ENCODE assay signal across 20 cellular contexts in the genomic region with DNA sequence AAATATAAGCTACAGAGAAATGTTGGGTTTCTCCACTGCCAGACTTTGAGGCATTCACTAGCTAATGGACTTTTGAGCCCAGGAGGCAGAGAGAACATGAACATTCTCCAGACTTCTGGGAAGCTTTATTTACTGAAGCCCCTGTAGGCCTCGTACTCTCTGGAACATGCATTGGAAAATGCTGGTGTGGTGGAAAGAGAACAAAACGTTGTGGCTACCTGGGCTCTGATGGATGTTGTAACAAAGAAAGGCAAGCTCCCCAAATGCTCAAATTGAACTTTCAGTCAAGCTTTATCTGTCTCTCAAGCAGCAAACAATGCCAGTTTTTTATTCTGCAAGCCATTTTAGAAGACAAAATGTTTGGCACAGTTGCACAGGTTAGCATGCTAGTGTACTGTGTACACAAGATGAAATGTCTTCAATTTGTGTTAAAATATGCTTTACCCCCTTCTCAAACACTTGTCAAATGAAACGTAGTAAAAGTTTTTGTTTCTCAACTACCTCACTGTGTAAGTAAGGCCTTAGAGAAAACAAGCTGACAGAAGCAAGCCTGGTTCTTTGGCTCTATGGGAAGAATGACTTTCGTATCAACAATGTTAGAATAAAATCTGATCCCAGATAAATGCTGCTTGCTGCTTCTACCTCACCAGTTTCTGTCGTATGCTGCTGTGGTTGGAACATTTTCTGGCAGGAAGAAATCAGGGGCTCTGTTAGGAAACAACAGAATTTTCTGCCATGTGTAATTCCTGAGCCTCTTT.
DNase-seq lines count a peak whose midpoint lies in the region; ATAC-seq and TF ChIP-seq lines count a peak whose summit lies in the region.
"Had no signal": no experiment of that assay in that cellular context is flagged by ENCODE, and none has a peak within 500 bp of the region (broad histone marks: within the 10 kb centered on the region; RNA-seq: fewer than 3 reads in every experiment).

No MANE protein-coding gene starts in this region.

- no peaks in the 10 kb centered on the region for H3K27me3 ChIP-seq in BLaER1 treated with 17β-estradiol and CSF1 and Interleukin-3, amounts not matched to agents 10 nM and 100 nM
- H3K27me3 ChIP-seq in Peyer's patch (no peaks in the 10 kb centered on the region), esophagus squamous epithelium (no peaks in the 10 kb centered on the region), MG63 (no peaks in the 10 kb centered on the region)
- H3K27me3 ChIP-seq: adrenal gland had no signal

- DNase-seq in Peyer's patch (no peak), esophagus squamous epithelium (lab: John Stamatoyannopoulos, UW) (no peak), Ammon's horn (ENCODE audit: low spot score) (no peak), T1000 (lab: John Stamatoyannopoulos, UW) (no peak), MG63 (no peak)
- DNase-seq: activated CD4-positive, CD25-positive, alpha-beta regulatory T cell treated with anti-CD3 and anti-CD28 coated beads, Interleukin-2, amount 50 U/mL, for 72 hours; activated T-cell treated with anti-CD3 and anti-CD28 coated beads, Interleukin-2, amount 50 U/mL, for 24 hours; adrenal gland; cerebellar nuclear complex; glutamatergic neuron; H9; Karpas-422; NCI-H510A treated with DMSO at 0.1 percent for 48 hours; PC-3; stimulated activated CD4-positive, alpha-beta T cell treated with anti-CD3 and anti-CD28 coated beads, Interleukin-2, amount 100 ng/mL, for 24 hours; stimulated activated CD8-positive, alpha-beta memory T cell treated with anti-CD3 and anti-CD28 coated beads, Interleukin-4, amount 100 ng/mL, for 48 hours had no signal

- TF ChIP-seq CTCF in Peyer's patch (IDR thresholded peaks at IDR 0.05) (no peak), esophagus squamous epithelium (IDR thresholded peaks at IDR 0.05) (no peak)

- peak overlapping the region in 8 of 11 experiments; percentile 25 to 58 (median 50); a peak in 14 of 22 replicates for H3K27ac ChIP-seq in BLaER1 treated with 17β-estradiol and CSF1 and Interleukin-3, amounts not matched to agents 10 nM and 100 nM
- peak overlapping the region; percentile 12 to 79 (median 54) for H3K27ac ChIP-seq in Peyer's patch
- peak overlapping the region; percentile 12 to 84 (median 78) for H3K27ac ChIP-seq in esophagus squamous epithelium
- H3K27ac ChIP-seq in skin epidermis = peak overlapping the region in 18 of 21 experiments; percentile 3 to 80 (median 48)

- H3K4me1 ChIP-seq in BLaER1 treated with 17β-estradiol and CSF1 and Interleukin-3, amounts not matched to agents 10 nM and 100 nM = peaks cover 17 to 63% (median 32%) of the 10 kb centered on the region in 10 experiments
- H3K4me1 ChIP-seq in Peyer's patch = peaks cover 0 to 27% (median 21%) of the 10 kb centered on the region in 4 donors
- peaks cover 8 to 74% (median 41%) of the 10 kb centered on the region in 3 donors for H3K4me1 ChIP-seq in esophagus squamous epithelium

- H3K4me2 ChIP-seq in BLaER1 treated with 17β-estradiol and CSF1 and Interleukin-3, amounts not matched to agents 10 nM and 100 nM = peak overlapping the region; percentile 53 to 84 (median 65)

- no peak overlapping the region for H3K4me3 ChIP-seq in BLaER1 treated with 17β-estradiol and CSF1 and Interleukin-3, amounts not matched to agents 10 nM and 100 nM
- no peak overlapping the region for H3K4me3 ChIP-seq in Peyer's patch
- no peak overlapping the region for H3K4me3 ChIP-seq in esophagus squamous epithelium
- H3K4me3 ChIP-seq in skin epidermis = no peak overlapping the region
- no peak overlapping the region for H3K4me3 ChIP-seq in MG63
- H3K4me3 ChIP-seq: adrenal gland had no signal

- 0 out of 22 replicates have a peak overlapping the region, but pooled peaks of 1 of the 11 experiments have one; percentile 6 for H3K9ac ChIP-seq in BLaER1 treated with 17β-estradiol and CSF1 and Interleukin-3, amounts not matched to agents 10 nM and 100 nM

- no peak for TF ChIP-seq POLR2A in Peyer's patch (IDR thresholded peaks at IDR 0.05)
- no peak for TF ChIP-seq POLR2A in esophagus squamous epithelium (IDR thresholded peaks at IDR 0.05)

- 29 to 40% methylated on average over 5 of the region's 5 CpGs for WGBS in esophagus squamous epithelium, 2 donors

- ATAC-seq in HG02678 (IDR thresholded peaks at IDR 0.05; ENCODE audit: unreplicated experiment) = no peak
- ATAC-seq: PC-3, SK-N-SH treated with all-trans-retinoic acid at 6 μM for 48 hours had no signal

- no peaks in the 10 kb centered on the region for H3K36me3 ChIP-seq in BLaER1 treated with 17β-estradiol and CSF1 and Interleukin-3, amounts not matched to agents 10 nM and 100 nM
- H3K36me3 ChIP-seq in Peyer's patch (no peaks in the 10 kb centered on the region), esophagus squamous epithelium (no peaks in the 10 kb centered on the region), MG63 (no peaks in the 10 kb centered on the region)
- H3K36me3 ChIP-seq: adrenal gland had no signal

- no peaks in the 10 kb centered on the region for H4K20me1 ChIP-seq in BLaER1 treated with 17β-estradiol and CSF1 and Interleukin-3, amounts not matched to agents 10 nM and 100 nM

- intact Hi-C loops in esophagus squamous epithelium (cut with DNase I) = no loop called here

- peaks cover 0 to 11% (median 0%) of the 10 kb centered on the region in 11 experiments; a peak in 2 of 22 replicates for H3K9me3 ChIP-seq in BLaER1 treated with 17β-estradiol and CSF1 and Interleukin-3, amounts not matched to agents 10 nM and 100 nM (replicated peaks in 1 of 11)
- H3K9me3 ChIP-seq in Peyer's patch (no peaks in the 10 kb centered on the region), esophagus squamous epithelium (no peaks in the 10 kb centered on the region), MG63 (no peaks in the 10 kb centered on the region)
- H3K9me3 ChIP-seq: adrenal gland had no signal
